ENCODE assay signal across 8 cellular contexts in genomic region chr1:151990856-151991198, GRCh38. TPM values are rescaled to one million over a fixed set of nuclear protein-coding genes. Genes with fewer than 3 reads are reported as not detected.
DNase-seq lines count a peak whose midpoint lies in the region; ATAC-seq and TF ChIP-seq lines count a peak whose summit lies in the region.

No MANE protein-coding gene starts in this region.

- H3K9ac ChIP-seq in Loucy (ENCODE audit: low read depth, low read length, poor library complexity, severe bottlenecking) = peak overlapping the region; percentile 83

- peaks cover 57 to 70% of the 10 kb centered on the region in 2 donors for H3K4me1 Mint-ChIP-seq in natural killer cell treated with Interleukin-12 subunit alpha and Interleukin-12 subunit beta and Interleukin-15 and Interleukin-18, amount 100 ng/mL, for 72 hours (ENCODE audit: low read depth in 2 of 2)

- H2AFZ ChIP-seq in Loucy (ENCODE audit: low read length) = no peak overlapping the region

- H4K20me1 ChIP-seq in Loucy (ENCODE audit: insufficient read depth, low read length, poor library complexity, severe bottlenecking) = no peaks in the 10 kb centered on the region

- H3K36me3 Mint-ChIP-seq in natural killer cell treated with Interleukin-12 subunit alpha and Interleukin-12 subunit beta and Interleukin-15 and Interleukin-18, amount 100 ng/mL, for 72 hours = peaks cover 5% of the 10 kb centered on the region

- WGBS in spleen, 5 donors = 43 to 61% (median 54%) methylated on average over 5 of the region's 5 CpGs

- H3K27ac ChIP-seq in spleen = peak overlapping the region in 1 of 8 donors; percentile 72

- in situ Hi-C loops in Caki2 (cut with HindIII; ENCODE audit: low pct_unique_long_range_greater_than_20kb, low sequenced_read_pairs) = no loop called here

- peak; percentile 60 for DNase-seq in Caki2 (ENCODE audit: low read depth)
- DNase-seq in cardiac fibroblast (ENCODE audit: low read depth in 2 of 2) = peak; percentile 64 to 71
- no peak for DNase-seq in natural killer cell treated with Interleukin-12 subunit alpha and Interleukin-12 subunit beta and Interleukin-15 and Interleukin-18, amount 100 ng/mL, for 72 hours (ENCODE audit: low spot score)
- DNase-seq in inferior parietal cortex (ENCODE audit: extremely low spot score) = no peak
- no peak for DNase-seq in globus pallidus (ENCODE audit: low spot score)
- DNase-seq in spleen = no peak

- ATAC-seq in natural killer cell treated with Interleukin-12 subunit alpha and Interleukin-12 subunit beta and Interleukin-15 and Interleukin-18, amount 100 ng/mL, for 72 hours = no peak
- no peak for ATAC-seq in HG02588 (IDR thresholded peaks at IDR 0.05; ENCODE audit: unreplicated experiment)

- no peaks in the 10 kb centered on the region for H3K9me3 Mint-ChIP-seq in natural killer cell treated with Interleukin-12 subunit alpha and Interleukin-12 subunit beta and Interleukin-15 and Interleukin-18, amount 100 ng/mL, for 72 hours

- H3K4me3 ChIP-seq in Loucy (ENCODE audit: low read length, poor library complexity, severe bottlenecking) (peak overlapping the region; percentile 13), cardiac fibroblast (replicated peaks in 1 of 2; ENCODE audit: low read depth in 2 of 2, low read length in 2 of 2) (peak overlapping the region; percentile 78 to 85), spleen (no peak overlapping the region)

- peaks cover 3% of the 10 kb centered on the region; the same call in 1 of the 2 replicates for H3K36me3 ChIP-seq in Loucy (ENCODE audit: insufficient read depth, low read length)
- peaks cover 0 to 8% (median 1%) of the 10 kb centered on the region in 6 donors for H3K36me3 ChIP-seq in spleen

- H3K4me1 ChIP-seq in Loucy (ENCODE audit: insufficient read depth, low read length, poor library complexity, severe bottlenecking) (peaks cover 50% of the 10 kb centered on the region), spleen (peaks cover 23 to 92% (median 65%) of the 10 kb centered on the region in 6 donors)

- peak overlapping the region; percentile 57 to 75 for H3K27ac Mint-ChIP-seq in natural killer cell treated with Interleukin-12 subunit alpha and Interleukin-12 subunit beta and Interleukin-15 and Interleukin-18, amount 100 ng/mL, for 72 hours

- peaks cover 60% of the 10 kb centered on the region for H3K79me2 ChIP-seq in Loucy (ENCODE audit: insufficient read depth, low read length)

- intact Hi-C loops in spleen (cut with DNase I; ENCODE audit: low total_unique reads) = no loop called here

- TF ChIP-seq CTCF in Loucy (conservative IDR thresholded peaks at IDR 0.05; ENCODE audit: low read length) (no peak), cardiac fibroblast (IDR thresholded peaks at IDR 0.05; ENCODE audit: low read depth, low read length) (no peak), spleen (IDR thresholded peaks at IDR 0.05 in 8 of 11, conservative IDR thresholded peaks at IDR 0.05 in 3 of 11) (no peak)

- peak overlapping the region; percentile 90 for H3K4me3 Mint-ChIP-seq in natural killer cell treated with Interleukin-12 subunit alpha and Interleukin-12 subunit beta and Interleukin-15 and Interleukin-18, amount 100 ng/mL, for 72 hours

- peaks cover 9% of the 10 kb centered on the region; the same call in 1 of the 2 replicates for H3F3A ChIP-seq in Loucy (ENCODE audit: low read depth)

- no peaks in the 10 kb centered on the region for H3K27me3 Mint-ChIP-seq in natural killer cell treated with Interleukin-12 subunit alpha and Interleukin-12 subunit beta and Interleukin-15 and Interleukin-18, amount 100 ng/mL, for 72 hours

- H3K9me3 ChIP-seq in Loucy (ENCODE audit: insufficient read depth, low read depth, low read length) = no peaks in the 10 kb centered on the region
- H3K9me3 ChIP-seq in spleen = no peaks in the 10 kb centered on the region

- no peaks in the 10 kb centered on the region for H3K27me3 ChIP-seq in Loucy (ENCODE audit: insufficient read depth, low read length, poor library complexity, severe bottlenecking)
- H3K27me3 ChIP-seq in spleen (replicated peaks in 1 of 7) = peaks cover 0 to 22% (median 3%) of the 10 kb centered on the region in 7 donors

- no peaks in the 10 kb centered on the region for H3K9me2 ChIP-seq in Loucy (replicated peaks; ENCODE audit: low read depth, low read length)

- no peak for TF ChIP-seq POLR2A in spleen (IDR thresholded peaks at IDR 0.05)

- peak overlapping the region; percentile 97 for H3K4me2 ChIP-seq in Loucy (ENCODE audit: low read depth, low read length, poor library complexity, severe bottlenecking)

RNA-seq across cellular contexts. Expression of gene S100A10, which starts 2.8 kb away (rescaled TPM):
- 456 and 483 TPM in 2 replicates for total RNA-seq in Caki2 (2014; rRNA removed; shearing (Covaris generic); ENCODE audit: low replicate concordance)
- total RNA-seq in natural killer cell treated with Interleukin-12 subunit alpha and Interleukin-12 subunit beta and Interleukin-15 and Interleukin-18, amount 100 ng/mL, for 72 hours = 100 to 1,000 TPM; 152 to 263 TPM
- 10 to 100 TPM; 45.6 to 89.8 (median 70.4) TPM for total RNA-seq in spleen
- 100 to 1,000 TPM in 1 of 3 donors, 10 to 100 TPM in 2; 91.9 to 167 (median 93.7) TPM for polyA plus RNA-seq in spleen

RNA-seq across cellular contexts. Expression of gene S100A11, which starts 46.0 kb away (rescaled TPM):
- total RNA-seq in Caki2 (2014; rRNA removed; shearing (Covaris generic); ENCODE audit: low replicate concordance) = 309 and 455 TPM in 2 replicates
- total RNA-seq in natural killer cell treated with Interleukin-12 subunit alpha and Interleukin-12 subunit beta and Interleukin-15 and Interleukin-18, amount 100 ng/mL, for 72 hours = 100 to 1,000 TPM; 113 to 239 TPM
- 100 to 1,000 TPM; 243 to 555 (median 365) TPM for total RNA-seq in spleen
- 100 to 1,000 TPM; 499 to 669 (median 505) TPM for polyA plus RNA-seq in spleen

Comparison
In these comparisons a context has a peak if more than half of its experiments do, and no peak if none do; other contexts are left out.
1. DNase-seq: peak in Caki2 (single experiment) and cardiac fibroblast (2 of 2); none in natural killer cell treated with Interleukin-12 subunit alpha and Interleukin-12 subunit beta and Interleukin-15 and Interleukin-18, amount 100 ng/mL, for 72 hours (single experiment), inferior parietal cortex (single experiment), globus pallidus (single experiment) and spleen (single experiment).
2. H3K4me3 ChIP-seq: peak in Loucy (single experiment) and cardiac fibroblast (2 of 2); none in spleen (0 of 8).